ENCODE assay signal across 1 cellular context in the genomic region with DNA sequence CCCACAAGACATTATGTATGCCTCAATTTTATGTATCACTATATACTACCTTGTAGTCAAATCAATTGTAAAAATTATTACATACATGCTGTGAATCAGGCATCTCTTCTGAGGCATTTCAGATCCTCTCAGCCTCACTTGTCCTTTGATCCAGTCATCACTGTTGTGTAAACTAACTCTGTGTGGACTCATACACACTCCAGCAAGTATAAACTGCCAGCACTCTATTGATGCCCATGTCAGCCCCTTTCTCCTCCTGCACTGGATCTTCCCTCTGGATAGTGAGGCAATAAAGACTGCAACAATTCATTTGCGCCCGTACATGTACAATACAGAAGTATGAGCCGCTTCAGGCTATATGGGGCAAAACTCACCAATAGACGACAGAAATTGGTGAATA.
A peak's percentile ranks its signal among the peaks of the same experiment; 100 is the strongest.
TF ChIP-seq lines count a peak whose summit lies in the region.

No MANE protein-coding gene starts in this region.

TF ChIP-seq in HepG2, 621 proteins besides CTCF, POLR2A, EP300 and RAD21 (continued from another document and continues in another):
- no peak for TF ChIP-seq USF2 (IDR thresholded peaks at IDR 0.05; ENCODE audit: low read depth, low read length)
- no peak for TF ChIP-seq USF2 (CRISPR knock-in tag; IDR thresholded peaks at IDR 0.05; ENCODE audit: borderline replicate concordance)
- no peak for TF ChIP-seq RFXAP (CRISPR knock-in tag; IDR thresholded peaks at IDR 0.05; ENCODE audit: borderline replicate concordance)
- no peak for TF ChIP-seq ZNF30 (CRISPR knock-in tag; IDR thresholded peaks at IDR 0.05)
- TF ChIP-seq TIGD3 (CRISPR knock-in tag; IDR thresholded peaks at IDR 0.05; ENCODE audit: borderline replicate concordance): no peak
- TF ChIP-seq ZNF451 (CRISPR knock-in tag; IDR thresholded peaks at IDR 0.05): no peak
- no peak for TF ChIP-seq POLR2G (IDR thresholded peaks at IDR 0.05; ENCODE audit: low read depth, low read length)
- TF ChIP-seq, protein P1, sequence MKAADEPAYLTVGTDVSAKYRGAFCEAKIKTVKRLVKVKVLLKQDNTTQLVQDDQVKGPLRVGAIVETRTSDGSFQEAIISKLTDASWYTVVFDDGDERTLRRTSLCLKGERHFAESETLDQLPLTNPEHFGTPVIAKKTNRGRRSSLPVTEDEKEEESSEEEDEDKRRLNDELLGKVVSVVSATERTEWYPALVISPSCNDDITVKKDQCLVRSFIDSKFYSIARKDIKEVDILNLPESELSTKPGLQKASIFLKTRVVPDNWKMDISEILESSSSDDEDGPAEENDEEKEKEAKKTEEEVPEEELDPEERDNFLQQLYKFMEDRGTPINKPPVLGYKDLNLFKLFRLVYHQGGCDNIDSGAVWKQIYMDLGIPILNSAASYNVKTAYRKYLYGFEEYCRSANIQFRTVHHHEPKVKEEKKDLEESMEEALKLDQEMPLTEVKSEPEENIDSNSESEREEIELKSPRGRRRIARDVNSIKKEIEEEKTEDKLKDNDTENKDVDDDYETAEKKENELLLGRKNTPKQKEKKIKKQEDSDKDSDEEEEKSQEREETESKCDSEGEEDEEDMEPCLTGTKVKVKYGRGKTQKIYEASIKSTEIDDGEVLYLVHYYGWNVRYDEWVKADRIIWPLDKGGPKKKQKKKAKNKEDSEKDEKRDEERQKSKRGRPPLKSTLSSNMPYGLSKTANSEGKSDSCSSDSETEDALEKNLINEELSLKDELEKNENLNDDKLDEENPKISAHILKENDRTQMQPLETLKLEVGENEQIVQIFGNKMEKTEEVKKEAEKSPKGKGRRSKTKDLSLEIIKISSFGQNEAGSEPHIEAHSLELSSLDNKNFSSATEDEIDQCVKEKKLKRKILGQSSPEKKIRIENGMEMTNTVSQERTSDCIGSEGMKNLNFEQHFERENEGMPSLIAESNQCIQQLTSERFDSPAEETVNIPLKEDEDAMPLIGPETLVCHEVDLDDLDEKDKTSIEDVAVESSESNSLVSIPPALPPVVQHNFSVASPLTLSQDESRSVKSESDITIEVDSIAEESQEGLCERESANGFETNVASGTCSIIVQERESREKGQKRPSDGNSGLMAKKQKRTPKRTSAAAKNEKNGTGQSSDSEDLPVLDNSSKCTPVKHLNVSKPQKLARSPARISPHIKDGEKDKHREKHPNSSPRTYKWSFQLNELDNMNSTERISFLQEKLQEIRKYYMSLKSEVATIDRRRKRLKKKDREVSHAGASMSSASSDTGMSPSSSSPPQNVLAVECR (CRISPR knock-in tag; IDR thresholded peaks at IDR 0.05; ENCODE audit: borderline replicate concordance): peak; percentile 25; the same call in 1 of the 2 replicates
- no peak for TF ChIP-seq ZNF576 (CRISPR knock-in tag; IDR thresholded peaks at IDR 0.05)
- no peak for TF ChIP-seq ISX (CRISPR knock-in tag; conservative IDR thresholded peaks at IDR 0.05)
- no peak for TF ChIP-seq ZNF121 (CRISPR knock-in tag; IDR thresholded peaks at IDR 0.05)
- TF ChIP-seq RNF2 (conservative IDR thresholded peaks at IDR 0.05; ENCODE audit: low read depth): no peak
- TF ChIP-seq, protein P2, sequence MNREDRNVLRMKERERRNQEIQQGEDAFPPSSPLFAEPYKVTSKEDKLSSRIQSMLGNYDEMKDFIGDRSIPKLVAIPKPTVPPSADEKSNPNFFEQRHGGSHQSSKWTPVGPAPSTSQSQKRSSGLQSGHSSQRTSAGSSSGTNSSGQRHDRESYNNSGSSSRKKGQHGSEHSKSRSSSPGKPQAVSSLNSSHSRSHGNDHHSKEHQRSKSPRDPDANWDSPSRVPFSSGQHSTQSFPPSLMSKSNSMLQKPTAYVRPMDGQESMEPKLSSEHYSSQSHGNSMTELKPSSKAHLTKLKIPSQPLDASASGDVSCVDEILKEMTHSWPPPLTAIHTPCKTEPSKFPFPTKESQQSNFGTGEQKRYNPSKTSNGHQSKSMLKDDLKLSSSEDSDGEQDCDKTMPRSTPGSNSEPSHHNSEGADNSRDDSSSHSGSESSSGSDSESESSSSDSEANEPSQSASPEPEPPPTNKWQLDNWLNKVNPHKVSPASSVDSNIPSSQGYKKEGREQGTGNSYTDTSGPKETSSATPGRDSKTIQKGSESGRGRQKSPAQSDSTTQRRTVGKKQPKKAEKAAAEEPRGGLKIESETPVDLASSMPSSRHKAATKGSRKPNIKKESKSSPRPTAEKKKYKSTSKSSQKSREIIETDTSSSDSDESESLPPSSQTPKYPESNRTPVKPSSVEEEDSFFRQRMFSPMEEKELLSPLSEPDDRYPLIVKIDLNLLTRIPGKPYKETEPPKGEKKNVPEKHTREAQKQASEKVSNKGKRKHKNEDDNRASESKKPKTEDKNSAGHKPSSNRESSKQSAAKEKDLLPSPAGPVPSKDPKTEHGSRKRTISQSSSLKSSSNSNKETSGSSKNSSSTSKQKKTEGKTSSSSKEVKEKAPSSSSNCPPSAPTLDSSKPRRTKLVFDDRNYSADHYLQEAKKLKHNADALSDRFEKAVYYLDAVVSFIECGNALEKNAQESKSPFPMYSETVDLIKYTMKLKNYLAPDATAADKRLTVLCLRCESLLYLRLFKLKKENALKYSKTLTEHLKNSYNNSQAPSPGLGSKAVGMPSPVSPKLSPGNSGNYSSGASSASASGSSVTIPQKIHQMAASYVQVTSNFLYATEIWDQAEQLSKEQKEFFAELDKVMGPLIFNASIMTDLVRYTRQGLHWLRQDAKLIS (CRISPR knock-in tag; IDR thresholded peaks at IDR 0.05): no peak
- no peak for TF ChIP-seq NRL (CRISPR knock-in tag; IDR thresholded peaks at IDR 0.05; ENCODE audit: borderline replicate concordance)
- TF ChIP-seq ZNF407 (CRISPR knock-in tag; IDR thresholded peaks at IDR 0.05; ENCODE audit: not compliant biosample characterization): no peak
- no peak for TF ChIP-seq ZNF230 (CRISPR knock-in tag; IDR thresholded peaks at IDR 0.05)
- TF ChIP-seq RXRB (CRISPR knock-in tag; IDR thresholded peaks at IDR 0.05; ENCODE audit: borderline replicate concordance): peak; percentile 60; the same call in 1 of the 2 replicates
- TF ChIP-seq ZBTB33 (CRISPR knock-in tag; IDR thresholded peaks at IDR 0.05): 0 out of 2 replicates have a peak, but pooled peaks have one; percentile 28
- TF ChIP-seq HOMEZ (CRISPR knock-in tag; IDR thresholded peaks at IDR 0.05; ENCODE audit: low read depth): peak; percentile 74; the same call in 1 of the 2 replicates
- TF ChIP-seq FOXP4 (CRISPR knock-in tag; IDR thresholded peaks at IDR 0.05): peak; percentile 66
- TF ChIP-seq HOXD1 (CRISPR knock-in tag; IDR thresholded peaks at IDR 0.05): no peak
